ENCODE assay signal across 26 cellular contexts in the genomic region with DNA sequence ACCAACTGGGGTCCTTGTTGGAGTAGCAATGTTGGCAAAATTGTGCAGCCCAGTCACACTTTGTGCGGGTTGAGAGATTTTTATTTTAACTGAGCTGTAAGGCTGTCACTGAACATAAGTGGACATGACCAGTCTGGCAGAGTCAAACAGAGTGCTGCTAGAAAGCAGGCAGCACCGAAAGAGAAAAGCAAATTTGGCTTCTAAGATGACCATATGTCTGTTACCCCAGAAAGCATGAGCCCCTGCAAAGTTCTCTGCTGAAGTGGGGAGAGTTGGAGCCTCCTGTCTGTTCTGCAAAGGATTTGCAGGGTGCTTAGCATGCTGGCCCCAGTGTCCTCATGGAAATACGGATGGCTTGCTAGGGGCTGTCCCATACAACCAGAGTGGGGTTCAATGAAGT.
DNase-seq lines count a peak whose midpoint lies in the region; ATAC-seq, FAIRE-seq and TF ChIP-seq lines count a peak whose summit lies in the region.
"Had no signal": no experiment of that assay in that cellular context is flagged by ENCODE, and none has a peak within 500 bp of the region (broad histone marks: within the 10 kb centered on the region; RNA-seq: fewer than 3 reads in every experiment).

No MANE protein-coding gene starts in this region.

- no peak for TF ChIP-seq POLR2A in A549 (IDR thresholded peaks at IDR 0.05; ENCODE audit: low read length)

- peak overlapping the region; percentile 89 to 94; a peak in 5 of 6 replicates for H3K27ac ChIP-seq in A549
- H3K27ac ChIP-seq in heart right ventricle = peak overlapping the region in 6 of 10 donors; percentile 57 to 80 (median 67)
- H3K27ac ChIP-seq: SJSA1, tibial artery had no signal

- no peaks in the 10 kb centered on the region for H3K36me3 ChIP-seq in heart right ventricle
- H3K36me3 ChIP-seq: BE2C, SJSA1, tibial artery had no signal

- POLR2A ChIA-PET in A549 (lab: Yijun Ruan, JAX) = no interaction called here
- POLR2A ChIA-PET in WTC11 (lab: Charles Lee) = no interaction called here

- FAIRE-seq in A549 (lab: Jason Lieb, UNC) = no peak
- FAIRE-seq: endothelial cell of umbilical vein had no signal

- H3K4me1 ChIP-seq in A549 = peaks cover 67% of the 10 kb centered on the region
- peaks cover 8 to 68% (median 45%) of the 10 kb centered on the region in 9 donors for H3K4me1 ChIP-seq in heart right ventricle

- H3K4me1 Mint-ChIP-seq in WTC11 = peaks cover 68% of the 10 kb centered on the region
- peaks cover 56% of the 10 kb centered on the region for H3K4me1 Mint-ChIP-seq in progenitor cell of endocrine pancreas (ENCODE audit: low read depth)
- peaks cover 1% of the 10 kb centered on the region for H3K4me1 Mint-ChIP-seq in activated CD8-positive, alpha-beta memory T cell treated with anti-CD3 and anti-CD28 coated beads, Interleukin-2, amount 10 ng/mL, durations not matched to agents 7 days and 5 days
- H3K4me1 Mint-ChIP-seq: activated CD4-positive, alpha-beta memory T cell treated with anti-CD3 and anti-CD28 coated beads, Interleukin-2, amount 10 ng/mL, durations not matched to agents 7 days and 5 days; CD8-positive, alpha-beta memory T cell; central memory CD8-positive, alpha-beta T cell; memory B cell; T-cell had no signal

- no peak overlapping the region for H3K4me3 Mint-ChIP-seq in WTC11
- no peak overlapping the region for H3K4me3 Mint-ChIP-seq in progenitor cell of endocrine pancreas (ENCODE audit: low read depth)
- no peak overlapping the region for H3K4me3 Mint-ChIP-seq in activated CD8-positive, alpha-beta memory T cell treated with anti-CD3 and anti-CD28 coated beads, Interleukin-2, amount 10 ng/mL, durations not matched to agents 7 days and 5 days
- H3K4me3 Mint-ChIP-seq: activated CD4-positive, alpha-beta memory T cell treated with anti-CD3 and anti-CD28 coated beads, Interleukin-2, amount 10 ng/mL, durations not matched to agents 7 days and 5 days; activated naive CD8-positive, alpha-beta T cell; CD8-positive, alpha-beta memory T cell; central memory CD8-positive, alpha-beta T cell; IgD-negative memory B cell; memory B cell; stimulated activated naive CD8-positive, alpha-beta T cell treated with anti-CD3 and anti-CD28 coated beads, Interleukin-15, Interleukin-2, amounts not matched to agents 100 ng/mL and 50 ng/mL, for 24 hours; T-cell had no signal

- no peak for DNase-seq in A549 (ENCODE audit: low read depth in 1 of 2, low spot score in 1 of 2)
- DNase-seq in WTC11 (ENCODE audit: low spot score) = no peak
- DNase-seq in heart right ventricle = no peak
- no peak for DNase-seq in progenitor cell of endocrine pancreas (ENCODE audit: low spot score, unreplicated experiment)
- no peak for DNase-seq in activated CD8-positive, alpha-beta memory T cell treated with anti-CD3 and anti-CD28 coated beads, Interleukin-2, amount 10 ng/mL, durations not matched to agents 7 days and 5 days
- no peak for DNase-seq in NCI-H146 (lab: John Stamatoyannopoulos, UW)
- DNase-seq in SW 1271 (lab: John Stamatoyannopoulos, UW) = no peak
- no peak for DNase-seq in NCI-H1694 (lab: John Stamatoyannopoulos, UW)
- DNase-seq: activated CD4-positive, alpha-beta memory T cell treated with anti-CD3 and anti-CD28 coated beads, Interleukin-2, amount 10 ng/mL, durations not matched to agents 7 days and 5 days; aorta; BE2C; CD8-positive, alpha-beta memory T cell; head of caudate nucleus; NCI-H1048; NCI-H2029; NCI-H524 treated with DMSO at 0.1 percent for 48 hours; T-cell; tibial artery had no signal

- no peak for TF ChIP-seq RAD21 in A549 (conservative IDR thresholded peaks at IDR 0.05 in 1 of 2, IDR thresholded peaks at IDR 0.05 in 1 of 2)

- no peak for TF ChIP-seq EP300 in A549 (IDR thresholded peaks at IDR 0.05)

- H3K27me3 ChIP-seq in heart right ventricle = no peaks in the 10 kb centered on the region
- H3K27me3 ChIP-seq: BE2C, SJSA1, tibial artery had no signal

- no peaks in the 10 kb centered on the region for H3K27me3 Mint-ChIP-seq in WTC11 (ENCODE audit: low read depth)
- H3K27me3 Mint-ChIP-seq in progenitor cell of endocrine pancreas = no peaks in the 10 kb centered on the region
- no peaks in the 10 kb centered on the region for H3K27me3 Mint-ChIP-seq in activated CD8-positive, alpha-beta memory T cell treated with anti-CD3 and anti-CD28 coated beads, Interleukin-2, amount 10 ng/mL, durations not matched to agents 7 days and 5 days
- H3K27me3 Mint-ChIP-seq: CD8-positive, alpha-beta memory T cell; central memory CD8-positive, alpha-beta T cell; IgD-negative memory B cell had no signal

- no peaks in the 10 kb centered on the region for H3K9me3 ChIP-seq in A549
- H3K9me3 ChIP-seq in heart right ventricle = no peaks in the 10 kb centered on the region
- H3K9me3 ChIP-seq: BE2C, SJSA1, tibial artery had no signal

- H3K36me3 Mint-ChIP-seq in WTC11 = no peaks in the 10 kb centered on the region
- H3K36me3 Mint-ChIP-seq in progenitor cell of endocrine pancreas (ENCODE audit: insufficient read depth) = peaks cover 9% of the 10 kb centered on the region
- H3K36me3 Mint-ChIP-seq in activated CD8-positive, alpha-beta memory T cell treated with anti-CD3 and anti-CD28 coated beads, Interleukin-2, amount 10 ng/mL, durations not matched to agents 7 days and 5 days = no peaks in the 10 kb centered on the region
- H3K36me3 Mint-ChIP-seq: activated naive CD8-positive, alpha-beta T cell; CD8-positive, alpha-beta memory T cell; IgD-negative memory B cell; memory B cell; T-cell had no signal

- no peaks in the 10 kb centered on the region for H3K9me3 Mint-ChIP-seq in WTC11
- no peaks in the 10 kb centered on the region for H3K9me3 Mint-ChIP-seq in progenitor cell of endocrine pancreas (ENCODE audit: low read depth)
- H3K9me3 Mint-ChIP-seq in activated CD8-positive, alpha-beta memory T cell treated with anti-CD3 and anti-CD28 coated beads, Interleukin-2, amount 10 ng/mL, durations not matched to agents 7 days and 5 days (ENCODE audit: low read depth) = no peaks in the 10 kb centered on the region
- H3K9me3 Mint-ChIP-seq: central memory CD8-positive, alpha-beta T cell; IgD-negative memory B cell; memory B cell; stimulated activated naive CD8-positive, alpha-beta T cell treated with anti-CD3 and anti-CD28 coated beads, Interleukin-15, Interleukin-2, amounts not matched to agents 100 ng/mL and 50 ng/mL, for 24 hours; T-cell had no signal

- peak overlapping the region; percentile 75; the same call in 1 of the 2 replicates for H3K27ac Mint-ChIP-seq in WTC11
- H3K27ac Mint-ChIP-seq in progenitor cell of endocrine pancreas = peak overlapping the region; percentile 77
- H3K27ac Mint-ChIP-seq in activated CD8-positive, alpha-beta memory T cell treated with anti-CD3 and anti-CD28 coated beads, Interleukin-2, amount 10 ng/mL, durations not matched to agents 7 days and 5 days = no peak overlapping the region
- H3K27ac Mint-ChIP-seq: activated CD4-positive, alpha-beta memory T cell treated with anti-CD3 and anti-CD28 coated beads, Interleukin-2, amount 10 ng/mL, durations not matched to agents 7 days and 5 days; activated naive CD8-positive, alpha-beta T cell; CD8-positive, alpha-beta memory T cell; IgD-negative memory B cell; memory B cell; stimulated activated naive CD8-positive, alpha-beta T cell treated with anti-CD3 and anti-CD28 coated beads, Interleukin-15, Interleukin-2, amounts not matched to agents 100 ng/mL and 50 ng/mL, for 24 hours; T-cell had no signal

- 79% methylated on average over 3 of the region's 3 CpGs for WGBS in A549 (ENCODE audit: missing lambda C conversion rate)
- WGBS in heart right ventricle, 2 donors = 62 to 69% methylated on average over 3 of the region's 3 CpGs

- ATAC-seq in A549 (no peak), WTC11 (no peak), heart right ventricle (peak in 3 of 8 donors; percentile 5 to 27 (median 14))
- ATAC-seq in activated CD8-positive, alpha-beta memory T cell treated with anti-CD3 and anti-CD28 coated beads, Interleukin-2, amount 10 ng/mL, durations not matched to agents 7 days and 5 days = no peak
- ATAC-seq: Panc1, T-cell had no signal

- CTCF ChIA-PET in A549 (lab: Yijun Ruan, JAX) = interaction anchor here (2.1 kb wide), 1 partner anchor 8 kb away, joined by 14 read pairs; no protein-coding TSS in a partner anchor
- CTCF ChIA-PET in WTC11 (lab: Charles Lee) = no interaction called here
- CTCF ChIA-PET in activated CD8-positive, alpha-beta memory T cell treated with anti-CD3 and anti-CD28 coated beads, Interleukin-2, amount 10 ng/mL, durations not matched to agents 7 days and 5 days (lab: Charles Lee) = no interaction called here

- no peak overlapping the region for H3K4me2 ChIP-seq in A549

- H3K4me3 ChIP-seq in A549 = no peak overlapping the region
- no peak overlapping the region for H3K4me3 ChIP-seq in heart right ventricle
- H3K4me3 ChIP-seq: SJSA1, tibial artery had no signal

- TF ChIP-seq CTCF in A549 (IDR thresholded peaks at IDR 0.05) (no peak), WTC11 (IDR thresholded peaks at IDR 0.05) (no peak), heart right ventricle (IDR thresholded peaks at IDR 0.05) (peak in 1 of 9 donors; percentile 21), progenitor cell of endocrine pancreas (IDR thresholded peaks at IDR 0.05; ENCODE audit: unreplicated experiment) (no peak)

- intact Hi-C loops in heart right ventricle (cut with DNase I) = loop anchor here in 2 of 10 donors (5.0 to 10.0 kb wide), 2 partner anchors 72 to 75 kb away; no protein-coding TSS in a partner anchor

TF ChIP-seq in A549, 52 proteins besides CTCF, POLR2A, EP300 and RAD21 (continues in another document):
- TF ChIP-seq FOSL2 (IDR thresholded peaks at IDR 0.05) = no peak
- TF ChIP-seq FOSL2 (CRISPR knock-in tag; IDR thresholded peaks at IDR 0.05) = no peak
- TF ChIP-seq HEYL (CRISPR knock-in tag; IDR thresholded peaks at IDR 0.05) = no peak
- TF ChIP-seq ATOH8 (CRISPR knock-in tag; IDR thresholded peaks at IDR 0.05; ENCODE audit: low read depth) = no peak

TF ChIP-seq in WTC11, 78 proteins besides CTCF, POLR2A, EP300 and RAD21 (continues in another document):
- TF ChIP-seq, protein P1, sequence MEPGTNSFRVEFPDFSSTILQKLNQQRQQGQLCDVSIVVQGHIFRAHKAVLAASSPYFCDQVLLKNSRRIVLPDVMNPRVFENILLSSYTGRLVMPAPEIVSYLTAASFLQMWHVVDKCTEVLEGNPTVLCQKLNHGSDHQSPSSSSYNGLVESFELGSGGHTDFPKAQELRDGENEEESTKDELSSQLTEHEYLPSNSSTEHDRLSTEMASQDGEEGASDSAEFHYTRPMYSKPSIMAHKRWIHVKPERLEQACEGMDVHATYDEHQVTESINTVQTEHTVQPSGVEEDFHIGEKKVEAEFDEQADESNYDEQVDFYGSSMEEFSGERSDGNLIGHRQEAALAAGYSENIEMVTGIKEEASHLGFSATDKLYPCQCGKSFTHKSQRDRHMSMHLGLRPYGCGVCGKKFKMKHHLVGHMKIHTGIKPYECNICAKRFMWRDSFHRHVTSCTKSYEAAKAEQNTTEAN (CRISPR knock-in tag; IDR thresholded peaks at IDR 0.05) = no peak
